Comparison of ENCODE assay signal across 8 cellular contexts in the genomic region with DNA sequence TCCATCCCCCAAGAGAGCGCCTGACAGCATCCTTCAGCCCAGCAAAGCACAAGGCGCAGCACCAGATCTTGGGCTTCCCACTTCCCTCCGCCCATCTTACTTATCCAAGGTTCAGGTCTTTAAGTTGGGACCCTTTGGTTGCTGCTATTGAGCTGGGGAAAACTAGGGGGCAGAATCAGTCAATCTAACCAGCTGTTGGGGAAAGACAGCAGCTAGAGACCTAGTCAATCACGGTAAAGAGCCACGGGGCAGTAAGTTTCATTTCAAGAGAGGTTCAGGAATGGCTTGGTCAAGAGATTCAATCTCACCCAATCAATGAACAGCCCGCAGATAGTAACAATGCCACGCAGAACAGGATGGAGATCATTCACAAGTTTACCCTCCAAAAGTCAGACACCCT. TPM values are rescaled to one million over a fixed set of nuclear protein-coding genes. Genes with fewer than 3 reads are reported as not detected.
A peak's percentile ranks its signal among the peaks of the same experiment; 100 is the strongest.
DNase-seq lines count a peak whose midpoint lies in the region; ATAC-seq and TF ChIP-seq lines count a peak whose summit lies in the region.

No MANE protein-coding gene starts in this region.

- peaks cover 42% of the 10 kb centered on the region for H4K20me1 ChIP-seq in OCI-LY3 (ENCODE audit: insufficient read depth, low read length)

- H3K9me3 Mint-ChIP-seq in progenitor cell of endocrine pancreas (ENCODE audit: low read depth): no peaks in the 10 kb centered on the region

- H3K4me3 ChIP-seq in GM08714 (ENCODE audit: low read length): peak overlapping the region; percentile 74; the same call in 1 of the 2 replicates
- peak overlapping the region; percentile 81 for H3K4me3 ChIP-seq in OCI-LY3 (ENCODE audit: low read length)
- H3K4me3 ChIP-seq in esophagus muscularis mucosa: peak overlapping the region; percentile 64 to 79 (median 68)

- H3K27ac ChIP-seq in OCI-LY3 (ENCODE audit: low read length) (no peak overlapping the region), esophagus muscularis mucosa (replicated peaks in 1 of 4) (no peak overlapping the region)

- no peak for TF ChIP-seq POLR2A in esophagus muscularis mucosa (IDR thresholded peaks at IDR 0.05; ENCODE audit: low read depth)

- H3K4me1 ChIP-seq in OCI-LY3 (ENCODE audit: low read length) (peaks cover 53% of the 10 kb centered on the region), esophagus muscularis mucosa (peaks cover 27 to 46% (median 40%) of the 10 kb centered on the region in 4 donors)

- no peak overlapping the region for H2AFZ ChIP-seq in OCI-LY3 (ENCODE audit: low read depth, low read length)

- H3K9ac ChIP-seq in OCI-LY3 (ENCODE audit: low read length): peak overlapping the region; percentile 53

- peaks cover 25% of the 10 kb centered on the region for H3K27me3 Mint-ChIP-seq in progenitor cell of endocrine pancreas

- H3K79me2 ChIP-seq in OCI-LY3 (ENCODE audit: low read length): peaks cover 58% of the 10 kb centered on the region

- H3K4me3 Mint-ChIP-seq in progenitor cell of endocrine pancreas (ENCODE audit: low read depth): peak overlapping the region; percentile 71

- intact Hi-C loops in esophagus muscularis mucosa (cut with DNase I): loop anchor here (5.0 kb wide), 1 partner anchor 304 kb away; a partner anchor contains a TSS

- peaks cover 20% of the 10 kb centered on the region for H3K4me1 Mint-ChIP-seq in progenitor cell of endocrine pancreas (ENCODE audit: low read depth)

- H3K9me3 ChIP-seq in OCI-LY3 (ENCODE audit: insufficient read depth, low read length) (no peaks in the 10 kb centered on the region), esophagus muscularis mucosa (no peaks in the 10 kb centered on the region)

- peaks cover 3% of the 10 kb centered on the region for H3K36me3 Mint-ChIP-seq in progenitor cell of endocrine pancreas (ENCODE audit: insufficient read depth)

- ATAC-seq in HG03521 (IDR thresholded peaks at IDR 0.05; ENCODE audit: unreplicated experiment): no peak

- 44% methylated on average over 6 of the region's 7 CpGs for WGBS in esophagus muscularis mucosa

- no peak for TF ChIP-seq EP300 in esophagus muscularis mucosa (IDR thresholded peaks at IDR 0.05)

- no peaks in the 10 kb centered on the region for H3K36me3 ChIP-seq in OCI-LY3 (replicated peaks; ENCODE audit: low read depth, low read length)
- H3K36me3 ChIP-seq in esophagus muscularis mucosa: no peaks in the 10 kb centered on the region

- peak overlapping the region; percentile 78 for H3K4me2 ChIP-seq in OCI-LY3 (ENCODE audit: low read length)

- TF ChIP-seq CTCF in OCI-LY3 (IDR thresholded peaks at IDR 0.05; ENCODE audit: low read depth, low read length) (peak; percentile 32; the same call in 1 of the 2 replicates), esophagus muscularis mucosa (IDR thresholded peaks at IDR 0.05) (no peak), progenitor cell of endocrine pancreas (IDR thresholded peaks at IDR 0.05; ENCODE audit: unreplicated experiment) (no peak)

- H3K27ac Mint-ChIP-seq in progenitor cell of endocrine pancreas: no peak overlapping the region

- H3K27me3 ChIP-seq in OCI-LY3 (ENCODE audit: low read depth, low read length) (peaks cover 11% of the 10 kb centered on the region), esophagus muscularis mucosa (peaks cover 0 to 3% (median 0%) of the 10 kb centered on the region in 4 donors)

- DNase-seq in esophagus muscularis mucosa (ENCODE audit: extremely low spot score): no peak
- no peak for DNase-seq in progenitor cell of endocrine pancreas (ENCODE audit: low spot score, unreplicated experiment)
- DNase-seq in stimulated activated CD8-positive, alpha-beta memory T cell treated with anti-CD3 and anti-CD28 coated beads, Interleukin-4, amount 100 ng/mL, for 48 hours: no peak
- DNase-seq in HT-29 (ENCODE audit: low spot score): no peak
- no peak for DNase-seq in NCI-H1694 treated with DMSO at 0.1 percent for 48 hours (lab: John Stamatoyannopoulos, UW)

RNA-seq across cellular contexts. Expression of a gene that starts 1.7 kb away (rescaled TPM):
- total RNA-seq in esophagus muscularis mucosa: 1 to 10 TPM; 5.0 to 8.0 (median 7.2) TPM
- total RNA-seq in progenitor cell of endocrine pancreas: 16.0 and 19.5 TPM in 2 replicates
- 26.0 and 27.3 TPM in 2 replicates for total RNA-seq in HT-29 (2014; rRNA removed; shearing (Covaris generic))
